13 cellular contexts compared by ENCODE assay signal in genomic region chr13:34863360-34864135, GRCh38.
DNase-seq lines count a peak whose midpoint lies in the region; FAIRE-seq and TF ChIP-seq lines count a peak whose summit lies in the region.
"Had no signal": no experiment of that assay in that cellular context is flagged by ENCODE, and none has a peak within 500 bp of the region (broad histone marks: within the 10 kb centered on the region; RNA-seq: fewer than 3 reads in every experiment).

No MANE protein-coding gene starts in this region.

- no peak for FAIRE-seq in GM12892 (lab: Jason Lieb, UNC)

- DNase-seq in AG09309 (ENCODE audit: low read depth): peak; percentile 71
- DNase-seq in HFFc6: peak; percentile 84
- DNase-seq in T1000 (lab: John Stamatoyannopoulos, UW): peak; percentile 1
- DNase-seq in islet precursor cell: peak; percentile 65
- no peak for DNase-seq in NCI-H2196 treated with DMSO at 0.1 percent for 48 hours (lab: John Stamatoyannopoulos, UW; ENCODE audit: unreplicated experiment)
- DNase-seq in GM12892 (ENCODE audit: insufficient read length): no peak
- DNase-seq in mucosa of gallbladder (ENCODE audit: low spot score): no peak
- no peak for DNase-seq in activated CD4-positive, alpha-beta T cell treated with anti-CD3 and anti-CD28 coated beads, Interleukin-2, amount 10 ng/mL, durations not matched to agents 24 days and 14 days
- DNase-seq: DMS79 treated with DMSO at 0.1 percent for 48 hours, Karpas-422, midbrain had no signal

- H3K9me3 Mint-ChIP-seq in HFFc6: peaks cover 3% of the 10 kb centered on the region; the same call in 1 of the 2 replicates
- no peaks in the 10 kb centered on the region for H3K9me3 Mint-ChIP-seq in activated CD4-positive, alpha-beta T cell treated with anti-CD3 and anti-CD28 coated beads, Interleukin-2, amount 10 ng/mL, durations not matched to agents 24 days and 14 days
- H3K9me3 Mint-ChIP-seq: activated naive CD4-positive, alpha-beta T cell treated with anti-CD3 and anti-CD28 coated beads, Interleukin-2, amount 50 U/mL, for 24 hours had no signal

- H3K4me1 Mint-ChIP-seq in HFFc6 (ENCODE audit: low read depth): peaks cover 31% of the 10 kb centered on the region; the same call in 1 of the 2 replicates
- no peaks in the 10 kb centered on the region for H3K4me1 Mint-ChIP-seq in activated CD4-positive, alpha-beta T cell treated with anti-CD3 and anti-CD28 coated beads, Interleukin-2, amount 10 ng/mL, durations not matched to agents 24 days and 14 days
- H3K4me1 Mint-ChIP-seq: activated naive CD4-positive, alpha-beta T cell treated with anti-CD3 and anti-CD28 coated beads, Interleukin-2, amount 50 U/mL, for 24 hours had no signal

- intact Hi-C loops in activated CD4-positive, alpha-beta T cell treated with anti-CD3 and anti-CD28 coated beads, Interleukin-2, amount 10 ng/mL, durations not matched to agents 24 days and 14 days (cut with micrococcal nuclease): no loop called here

- TF ChIP-seq CTCF in AG09309 (IDR thresholded peaks at IDR 0.05; ENCODE audit: control insufficient read depth, insufficient read depth, low read depth, low read length, missing control alignments) (no peak), HFFc6 (IDR thresholded peaks at IDR 0.05) (no peak)

- no peaks in the 10 kb centered on the region for H3K36me3 Mint-ChIP-seq in HFFc6 (ENCODE audit: low read depth)
- no peaks in the 10 kb centered on the region for H3K36me3 Mint-ChIP-seq in activated CD4-positive, alpha-beta T cell treated with anti-CD3 and anti-CD28 coated beads, Interleukin-2, amount 10 ng/mL, durations not matched to agents 24 days and 14 days (ENCODE audit: low read depth)
- H3K36me3 Mint-ChIP-seq: activated naive CD4-positive, alpha-beta T cell treated with anti-CD3 and anti-CD28 coated beads, Interleukin-2, amount 50 U/mL, for 24 hours had no signal

- no peaks in the 10 kb centered on the region for H3K27me3 Mint-ChIP-seq in HFFc6 (ENCODE audit: insufficient read depth)
- H3K27me3 Mint-ChIP-seq in activated CD4-positive, alpha-beta T cell treated with anti-CD3 and anti-CD28 coated beads, Interleukin-2, amount 10 ng/mL, durations not matched to agents 24 days and 14 days: no peaks in the 10 kb centered on the region

- peak overlapping the region; percentile 56; the same call in 1 of the 2 replicates for H3K27ac Mint-ChIP-seq in HFFc6
- no peak overlapping the region for H3K27ac Mint-ChIP-seq in activated CD4-positive, alpha-beta T cell treated with anti-CD3 and anti-CD28 coated beads, Interleukin-2, amount 10 ng/mL, durations not matched to agents 24 days and 14 days
- H3K27ac Mint-ChIP-seq: activated naive CD4-positive, alpha-beta T cell treated with anti-CD3 and anti-CD28 coated beads, Interleukin-2, amount 50 U/mL, for 24 hours had no signal

- no peak overlapping the region for H3K4me3 ChIP-seq in AG09309 (ENCODE audit: control insufficient read depth, low read depth, low read length)
- H3K4me3 ChIP-seq: thoracic aorta had no signal

- no peak overlapping the region for H3K4me3 Mint-ChIP-seq in HFFc6
- H3K4me3 Mint-ChIP-seq in activated CD4-positive, alpha-beta T cell treated with anti-CD3 and anti-CD28 coated beads, Interleukin-2, amount 10 ng/mL, durations not matched to agents 24 days and 14 days: no peak overlapping the region
- H3K4me3 Mint-ChIP-seq: activated naive CD4-positive, alpha-beta T cell treated with anti-CD3 and anti-CD28 coated beads, Interleukin-2, amount 50 U/mL, for 24 hours had no signal

- TF ChIP-seq POLR2A in GM12892 (IDR thresholded peaks at IDR 0.05; ENCODE audit: low read depth, low read length): no peak

Comparison
In these comparisons a context has a peak if more than half of its experiments do, and no peak if none do; other contexts are left out.
1. DNase-seq: peak in AG09309 (single experiment), HFFc6 (single experiment), T1000 (single experiment) and islet precursor cell (single experiment); none in NCI-H2196 treated with DMSO at 0.1 percent for 48 hours (single experiment), GM12892 (single experiment), mucosa of gallbladder (single experiment) and activated CD4-positive, alpha-beta T cell treated with anti-CD3 and anti-CD28 coated beads, Interleukin-2, amount 10 ng/mL, durations not matched to agents 24 days and 14 days (single experiment).